ENCODE assay signal across 32 cellular contexts in the genomic region with DNA sequence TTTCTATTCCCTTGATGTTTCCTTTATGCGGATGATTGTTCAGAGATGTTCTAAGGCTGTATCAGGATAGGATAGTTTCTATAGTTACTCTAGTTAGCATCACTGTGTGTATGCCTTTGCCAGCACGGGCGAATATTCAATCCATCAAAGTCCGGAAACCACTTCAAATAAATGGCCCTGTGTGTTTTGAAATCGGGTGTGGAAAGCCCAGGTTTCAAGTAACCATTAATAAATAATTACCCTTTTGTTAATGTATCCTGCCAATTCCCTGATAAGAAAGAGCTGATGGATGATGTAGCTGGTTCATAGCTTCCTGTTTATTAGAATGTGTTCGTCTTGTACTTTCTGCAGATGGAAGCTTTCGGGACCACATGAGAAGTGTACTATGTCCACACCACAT.
DNase-seq lines count a peak whose midpoint lies in the region; ATAC-seq and TF ChIP-seq lines count a peak whose summit lies in the region.
"Had no signal": no experiment of that assay in that cellular context is flagged by ENCODE, and none has a peak within 500 bp of the region (broad histone marks: within the 10 kb centered on the region; RNA-seq: fewer than 3 reads in every experiment).

No MANE protein-coding gene starts in this region.

- H3K4me1 Mint-ChIP-seq in brain: peaks cover 12% of the 10 kb centered on the region
- no peaks in the 10 kb centered on the region for H3K4me1 Mint-ChIP-seq in activated T-cell treated with anti-CD3 and anti-CD28 coated beads, Interleukin-2, amount 50 U/mL, for 4 hours (ENCODE audit: low read depth)
- H3K4me1 Mint-ChIP-seq: activated naive CD4-positive, alpha-beta T cell treated with anti-CD3 and anti-CD28 coated beads, Interleukin-2, amount 50 U/mL, for 24 hours; central memory CD8-positive, alpha-beta T cell had no signal

- H3K36me3 Mint-ChIP-seq in brain: no peaks in the 10 kb centered on the region
- H3K36me3 Mint-ChIP-seq in activated T-cell treated with anti-CD3 and anti-CD28 coated beads, Interleukin-2, amount 50 U/mL, for 4 hours (ENCODE audit: insufficient read depth): no peaks in the 10 kb centered on the region
- H3K36me3 Mint-ChIP-seq: activated naive CD4-positive, alpha-beta T cell treated with anti-CD3 and anti-CD28 coated beads, Interleukin-2, amount 50 U/mL, for 24 hours; WTC11 had no signal

- ATAC-seq in right cardiac atrium: no peak
- no peak for ATAC-seq in activated T-cell treated with anti-CD3 and anti-CD28 coated beads, Interleukin-2, amount 50 U/mL, for 4 hours
- ATAC-seq: upper lobe of right lung, WTC11 had no signal

- H3K9me3 Mint-ChIP-seq in brain: peaks cover 0 to 6% (median 0%) of the 10 kb centered on the region in 5 experiments
- H3K9me3 Mint-ChIP-seq in activated T-cell treated with anti-CD3 and anti-CD28 coated beads, Interleukin-2, amount 50 U/mL, for 4 hours: no peaks in the 10 kb centered on the region
- H3K9me3 Mint-ChIP-seq: activated naive CD4-positive, alpha-beta T cell treated with anti-CD3 and anti-CD28 coated beads, Interleukin-2, amount 50 U/mL, for 24 hours; activated T-helper 1 cell treated with anti-CD3 and anti-CD28 coated beads, Interleukin-12 subunit alpha, Interleukin-12 subunit beta, Interleukin-2, Interleukin-4 antibody, amounts not matched to agents 30 ng/mL and 10 ng/mL and 1 ng/mL, durations not matched to agents 14 hours and 24 hours and 36 hours; central memory CD8-positive, alpha-beta T cell had no signal

- no peaks in the 10 kb centered on the region for H3K36me3 ChIP-seq in left ventricle myocardium inferior
- H3K36me3 ChIP-seq: gastrocnemius medialis, upper lobe of right lung had no signal

- H3K27ac ChIP-seq in left ventricle myocardium inferior (replicated peaks): peak overlapping the region; percentile 42
- no peak overlapping the region for H3K27ac ChIP-seq in right cardiac atrium (ENCODE audit: low read length)
- H3K27ac ChIP-seq: dorsolateral prefrontal cortex, HL-60, psoas muscle, upper lobe of right lung had no signal

- WGBS in right cardiac atrium: 27% methylated on average over 7 of the region's 7 CpGs

- H3K4me3 Mint-ChIP-seq in brain: no peak overlapping the region
- no peak overlapping the region for H3K4me3 Mint-ChIP-seq in activated T-cell treated with anti-CD3 and anti-CD28 coated beads, Interleukin-2, amount 50 U/mL, for 4 hours
- H3K4me3 Mint-ChIP-seq: activated naive CD4-positive, alpha-beta T cell treated with anti-CD3 and anti-CD28 coated beads, Interleukin-2, amount 50 U/mL, for 24 hours; activated T-helper 1 cell treated with anti-CD3 and anti-CD28 coated beads, Interleukin-12 subunit alpha, Interleukin-12 subunit beta, Interleukin-2, Interleukin-4 antibody, amounts not matched to agents 30 ng/mL and 10 ng/mL and 1 ng/mL, durations not matched to agents 14 hours and 24 hours and 36 hours; central memory CD8-positive, alpha-beta T cell; WTC11 had no signal

- no peak overlapping the region for H3K4me3 ChIP-seq in left ventricle myocardium inferior
- H3K4me3 ChIP-seq in right cardiac atrium (ENCODE audit: low read length): no peak overlapping the region
- H3K4me3 ChIP-seq: dorsolateral prefrontal cortex, gastrocnemius medialis, lung, psoas muscle, upper lobe of right lung had no signal

- H3K4me1 ChIP-seq in left ventricle myocardium inferior (no peaks in the 10 kb centered on the region), right cardiac atrium (ENCODE audit: control insufficient read depth, insufficient read depth, low read length) (no peaks in the 10 kb centered on the region)
- H3K4me1 ChIP-seq: Caco-2, upper lobe of right lung had no signal

- peak overlapping the region in 3 of 5 experiments; percentile 13 to 47 (median 26) for H3K27ac Mint-ChIP-seq in brain
- H3K27ac Mint-ChIP-seq: activated naive CD4-positive, alpha-beta T cell treated with anti-CD3 and anti-CD28 coated beads, Interleukin-2, amount 50 U/mL, for 24 hours; activated T-helper 1 cell treated with anti-CD3 and anti-CD28 coated beads, Interleukin-12 subunit alpha, Interleukin-12 subunit beta, Interleukin-2, Interleukin-4 antibody, amounts not matched to agents 30 ng/mL and 10 ng/mL and 1 ng/mL, durations not matched to agents 14 hours and 24 hours and 36 hours; WTC11 had no signal

- no peaks in the 10 kb centered on the region for H3K9me3 ChIP-seq in left ventricle myocardium inferior (replicated peaks)
- H3K9me3 ChIP-seq in right cardiac atrium (ENCODE audit: control insufficient read depth, low read length): no peaks in the 10 kb centered on the region
- H3K9me3 ChIP-seq: Caco-2, gastrocnemius medialis, psoas muscle, upper lobe of right lung had no signal

- no peak for DNase-seq in left ventricle myocardium inferior
- DNase-seq in right cardiac atrium: no peak
- peak; percentile 88 for DNase-seq in glomerular endothelial cell (ENCODE audit: extremely low read depth, low read depth, low spot score)
- no peak for DNase-seq in stimulated activated CD8-positive, alpha-beta memory T cell treated with anti-CD3 and anti-CD28 coated beads, Interleukin-4, amount 100 ng/mL, for 48 hours
- no peak for DNase-seq in DMS 273 (lab: John Stamatoyannopoulos, UW; ENCODE audit: unreplicated experiment)
- no peak for DNase-seq in iPS-NIHi11 (ENCODE audit: low spot score)
- DNase-seq in activated T-cell treated with anti-CD3 and anti-CD28 coated beads, Interleukin-2, amount 50 U/mL, for 4 hours: no peak
- DNase-seq: ACHN; anterior cingulate cortex; C1 segment of cervical spinal cord; Caco-2; dorsolateral prefrontal cortex; gastrocnemius medialis; H7; islet precursor cell; NCI-H187; NCI-H2227 treated with DMSO at 0.1 percent for 48 hours; NCI-H774; psoas muscle; small intestine; stimulated activated CD4-positive, alpha-beta T cell treated with anti-CD3 and anti-CD28 coated beads, Interleukin-2, amount 100 ng/mL, for 24 hours; substantia nigra; SW 1271; T1000; upper lobe of right lung had no signal

- intact Hi-C loops in left ventricle myocardium inferior (cut with micrococcal nuclease) (no loop called here), right cardiac atrium (cut with DNase I) (no loop called here)

- peaks cover 55% of the 10 kb centered on the region for H3K27me3 ChIP-seq in left ventricle myocardium inferior (ENCODE audit: low read depth)
- H3K27me3 ChIP-seq in right cardiac atrium (ENCODE audit: control insufficient read depth, insufficient read depth): no peaks in the 10 kb centered on the region
- H3K27me3 ChIP-seq: gastrocnemius medialis had no signal

- peaks cover 3% of the 10 kb centered on the region for H3K27me3 Mint-ChIP-seq in brain
- peaks cover 61% of the 10 kb centered on the region for H3K27me3 Mint-ChIP-seq in activated T-cell treated with anti-CD3 and anti-CD28 coated beads, Interleukin-2, amount 50 U/mL, for 4 hours (ENCODE audit: low read depth)

- TF ChIP-seq CTCF in left ventricle myocardium inferior (IDR thresholded peaks at IDR 0.05; ENCODE audit: borderline replicate concordance): no peak
- TF ChIP-seq CTCF in brain (conservative IDR thresholded peaks at IDR 0.05): no peak
